In the genomic region with DNA sequence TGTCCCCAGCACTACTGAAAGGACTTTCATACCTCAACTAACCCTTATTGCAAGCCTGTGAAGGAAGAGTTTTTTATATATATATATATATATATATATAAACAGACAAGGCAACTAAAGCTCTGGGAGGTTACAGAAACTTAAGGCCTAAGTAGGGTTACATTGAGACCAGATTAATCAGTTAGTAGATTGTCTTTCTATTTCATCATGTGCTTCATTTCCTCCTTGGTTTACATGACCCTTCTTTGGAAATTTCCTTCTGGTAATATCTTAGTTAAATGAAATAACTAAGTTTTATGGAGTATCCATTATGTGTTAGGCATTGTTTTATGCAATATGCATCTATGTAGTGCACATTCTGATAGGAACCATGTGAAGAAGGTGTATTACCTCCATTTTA, we compare ENCODE assay signal across 1 cellular context.
TF ChIP-seq lines count a peak whose summit lies in the region.

No MANE protein-coding gene starts in this region.

TF ChIP-seq in HepG2, 621 proteins besides CTCF, POLR2A, EP300 and RAD21 (continued from another document):
- TF ChIP-seq, protein P1, sequence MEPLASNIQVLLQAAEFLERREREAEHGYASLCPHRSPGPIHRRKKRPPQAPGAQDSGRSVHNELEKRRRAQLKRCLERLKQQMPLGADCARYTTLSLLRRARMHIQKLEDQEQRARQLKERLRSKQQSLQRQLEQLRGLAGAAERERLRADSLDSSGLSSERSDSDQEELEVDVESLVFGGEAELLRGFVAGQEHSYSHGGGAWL (CRISPR knock-in tag; IDR thresholded peaks at IDR 0.05), result no peak
- no peak for TF ChIP-seq CBX5 (CRISPR knock-in tag; IDR thresholded peaks at IDR 0.05; ENCODE audit: borderline replicate concordance)
- TF ChIP-seq ZNF572 (CRISPR knock-in tag; IDR thresholded peaks at IDR 0.05), result no peak
- TF ChIP-seq, protein P2, sequence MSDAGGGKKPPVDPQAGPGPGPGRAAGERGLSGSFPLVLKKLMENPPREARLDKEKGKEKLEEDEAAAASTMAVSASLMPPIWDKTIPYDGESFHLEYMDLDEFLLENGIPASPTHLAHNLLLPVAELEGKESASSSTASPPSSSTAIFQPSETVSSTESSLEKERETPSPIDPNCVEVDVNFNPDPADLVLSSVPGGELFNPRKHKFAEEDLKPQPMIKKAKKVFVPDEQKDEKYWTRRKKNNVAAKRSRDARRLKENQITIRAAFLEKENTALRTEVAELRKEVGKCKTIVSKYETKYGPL (CRISPR knock-in tag; IDR thresholded peaks at IDR 0.05), result no peak
- no peak for TF ChIP-seq ZNF883 (CRISPR knock-in tag; IDR thresholded peaks at IDR 0.05; ENCODE audit: not compliant biosample characterization)
- no peak for TF ChIP-seq ZNF672 (CRISPR knock-in tag; IDR thresholded peaks at IDR 0.05)
- TF ChIP-seq MAFG (CRISPR knock-in tag; IDR thresholded peaks at IDR 0.05), result no peak
- no peak for TF ChIP-seq ZNF225 (CRISPR knock-in tag; IDR thresholded peaks at IDR 0.05)
- TF ChIP-seq, protein P3, sequence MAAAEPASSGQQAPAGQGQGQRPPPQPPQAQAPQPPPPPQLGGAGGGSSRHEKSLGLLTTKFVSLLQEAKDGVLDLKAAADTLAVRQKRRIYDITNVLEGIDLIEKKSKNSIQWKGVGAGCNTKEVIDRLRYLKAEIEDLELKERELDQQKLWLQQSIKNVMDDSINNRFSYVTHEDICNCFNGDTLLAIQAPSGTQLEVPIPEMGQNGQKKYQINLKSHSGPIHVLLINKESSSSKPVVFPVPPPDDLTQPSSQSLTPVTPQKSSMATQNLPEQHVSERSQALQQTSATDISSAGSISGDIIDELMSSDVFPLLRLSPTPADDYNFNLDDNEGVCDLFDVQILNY (CRISPR knock-in tag; conservative IDR thresholded peaks at IDR 0.05), result no peak
